In genomic region chr22:23192558-23192957, GRCh38 we compare ENCODE assay signal across 1 cellular context.
TF ChIP-seq lines count a peak whose summit lies in the region.

No MANE protein-coding gene starts in this region.

TF ChIP-seq in HepG2, 621 proteins besides CTCF, POLR2A, EP300 and RAD21:
- TF ChIP-seq ZNF260 (CRISPR knock-in tag; IDR thresholded peaks at IDR 0.05; ENCODE audit: borderline replicate concordance, low read depth) (no peak), RELA (CRISPR knock-in tag; IDR thresholded peaks at IDR 0.05) (no peak), CCAR2 (optimal IDR thresholded peaks at IDR 0.05; ENCODE audit: low read depth, low read length) (no peak), MBNL3 (CRISPR knock-in tag; conservative IDR thresholded peaks at IDR 0.05) (no peak), HBP1 (CRISPR knock-in tag; IDR thresholded peaks at IDR 0.05; ENCODE audit: low read depth) (no peak), ZNF382 (CRISPR knock-in tag; IDR thresholded peaks at IDR 0.05; ENCODE audit: borderline replicate concordance) (no peak), ZNF142 (CRISPR knock-in tag; IDR thresholded peaks at IDR 0.05) (no peak), TFDP2 (CRISPR knock-in tag; IDR thresholded peaks at IDR 0.05) (no peak), TARDBP (CRISPR knock-in tag; IDR thresholded peaks at IDR 0.05) (no peak), TGIF2 (CRISPR knock-in tag; IDR thresholded peaks at IDR 0.05) (no peak), TCF7 (IDR thresholded peaks at IDR 0.05; ENCODE audit: low read depth) (no peak), POGZ (CRISPR knock-in tag; IDR thresholded peaks at IDR 0.05) (no peak), NFE2 (CRISPR knock-in tag; IDR thresholded peaks at IDR 0.05) (no peak), ETS1 (CRISPR knock-in tag; IDR thresholded peaks at IDR 0.05) (no peak), ZNF251 (CRISPR knock-in tag; IDR thresholded peaks at IDR 0.05) (no peak), ZNF564 (CRISPR knock-in tag; IDR thresholded peaks at IDR 0.05) (no peak), ZNF891 (CRISPR knock-in tag; IDR thresholded peaks at IDR 0.05) (no peak), ZFP90 (CRISPR knock-in tag; IDR thresholded peaks at IDR 0.05; ENCODE audit: borderline replicate concordance) (no peak)
